18 cellular contexts compared by ENCODE assay signal in the genomic region with DNA sequence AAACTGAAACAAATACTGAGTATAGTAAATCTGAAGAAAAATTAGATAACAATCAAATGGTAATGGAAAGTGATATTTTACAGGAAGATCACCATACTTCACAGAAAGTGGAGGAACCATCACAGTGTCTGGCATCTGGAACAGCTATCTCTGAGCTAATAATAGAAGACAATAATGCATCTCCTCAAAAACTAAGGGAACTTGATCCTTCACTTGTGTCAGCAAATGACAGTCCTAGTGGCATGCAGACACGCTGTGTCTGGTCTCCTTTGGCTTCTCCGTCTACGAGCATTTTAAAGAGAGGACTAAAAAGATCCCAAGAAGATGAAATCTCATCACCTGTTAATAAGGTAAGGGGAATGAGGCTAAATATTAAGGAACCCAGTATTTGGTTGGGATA. TPM values are rescaled to one million over a fixed set of nuclear protein-coding genes. Genes with fewer than 3 reads are reported as not detected.
A peak's percentile ranks its signal among the peaks of the same experiment; 100 is the strongest.
DNase-seq lines count a peak whose midpoint lies in the region; ATAC-seq, FAIRE-seq and TF ChIP-seq lines count a peak whose summit lies in the region.
"Had no signal": no experiment of that assay in that cellular context is flagged by ENCODE, and none has a peak within 500 bp of the region (broad histone marks: within the 10 kb centered on the region; RNA-seq: fewer than 3 reads in every experiment).

No MANE protein-coding gene starts in this region.

- no peak overlapping the region for H2AK5ac ChIP-seq in neuronal stem cell (ENCODE audit: low read depth, low read length)

- H4K8ac ChIP-seq in neuronal stem cell (ENCODE audit: low read depth, low read length) = no peak overlapping the region

- H3K4me1 ChIP-seq in K562 (replicated peaks in 1 of 2; ENCODE audit: control insufficient read depth in 2 of 2, insufficient read depth in 2 of 2, low read length in 2 of 2) (no peaks in the 10 kb centered on the region), psoas muscle (peaks cover 4% of the 10 kb centered on the region), skeletal muscle tissue (ENCODE audit: control insufficient read depth in 3 of 3, insufficient read depth in 3 of 3, low read length in 3 of 3) (peaks cover 0 to 3% (median 0%) of the 10 kb centered on the region in 3 donors), neuronal stem cell (ENCODE audit: control insufficient read depth in 2 of 2, insufficient read depth in 1 of 2, low read depth in 1 of 2, low read length in 2 of 2) (no peaks in the 10 kb centered on the region)
- H3K4me1 ChIP-seq: HAP-1 had no signal

- H4K91ac ChIP-seq in neuronal stem cell (ENCODE audit: low read depth, low read length, poor library complexity) = no peak overlapping the region

- no peaks in the 10 kb centered on the region for H3K9me3 ChIP-seq in K562 (replicated peaks; ENCODE audit: control insufficient read depth, insufficient read depth, low read depth, low read length)
- no peaks in the 10 kb centered on the region for H3K9me3 ChIP-seq in psoas muscle
- no peaks in the 10 kb centered on the region for H3K9me3 ChIP-seq in skeletal muscle tissue (ENCODE audit: control insufficient read depth in 3 of 3, low read length in 3 of 3)
- H3K9me3 ChIP-seq in neuronal stem cell (replicated peaks in 1 of 2; ENCODE audit: control insufficient read depth in 2 of 2, insufficient read depth in 1 of 2, low read depth in 1 of 2, low read length in 2 of 2) = peaks cover 0 to 6% of the 10 kb centered on the region in 2 donors
- H3K9me3 ChIP-seq: HAP-1 had no signal

- POLR2A ChIA-PET in K562 (lab: Yijun Ruan, JAX) = no interaction called here

- no peaks in the 10 kb centered on the region for H3K9me3 Mint-ChIP-seq in activated naive CD4-positive, alpha-beta T cell treated with anti-CD3 and anti-CD28 coated beads for 36 hours
- H3K9me3 Mint-ChIP-seq: CD4-positive, alpha-beta memory T cell; HFFc6 had no signal

- 95% methylated on average over 3 of the region's 3 CpGs for WGBS in K562 (ENCODE audit: insufficient coverage, low coverage, missing lambda C conversion rate)
- WGBS in psoas muscle, 3 donors = 43 to 63% (median 44%) methylated on average over 3 of the region's 3 CpGs
- no CpG with 5 or more reads among the region's 3 CpGs for WGBS in neuronal stem cell (ENCODE audit: extremely low coverage in 2 of 2, insufficient read length in 2 of 2, insufficient replicate concordance in 1 of 2), 2 donors

- no peak overlapping the region for H2BK5ac ChIP-seq in neuronal stem cell (ENCODE audit: low read length)

- no peak overlapping the region for H3K4me3 Mint-ChIP-seq in activated naive CD4-positive, alpha-beta T cell treated with anti-CD3 and anti-CD28 coated beads for 36 hours
- H3K4me3 Mint-ChIP-seq: CD4-positive, alpha-beta memory T cell; HFFc6 had no signal

- no peak for TF ChIP-seq EP300 in K562 (IDR thresholded peaks at IDR 0.05; ENCODE audit: low read length)

- TF ChIP-seq CTCF in K562 (IDR thresholded peaks at IDR 0.05 in 2 of 3, conservative IDR thresholded peaks at IDR 0.05 in 1 of 3; ENCODE audit: insufficient read depth in 2 of 3, low read depth in 1 of 3, low read length in 3 of 3) = no peak
- TF ChIP-seq CTCF in psoas muscle (IDR thresholded peaks at IDR 0.05) = no peak

- H3K27ac Mint-ChIP-seq in activated naive CD4-positive, alpha-beta T cell treated with anti-CD3 and anti-CD28 coated beads for 36 hours = no peak overlapping the region
- H3K27ac Mint-ChIP-seq: HFFc6 had no signal

- no peaks in the 10 kb centered on the region for H3K27me3 Mint-ChIP-seq in activated naive CD4-positive, alpha-beta T cell treated with anti-CD3 and anti-CD28 coated beads for 36 hours (ENCODE audit: low read depth)
- H3K27me3 Mint-ChIP-seq: CD4-positive, alpha-beta memory T cell had no signal

- H3K9me1 ChIP-seq in K562 (ENCODE audit: control insufficient read depth, insufficient read depth, low read length) = no peaks in the 10 kb centered on the region

- no peak overlapping the region for H3K4me3 ChIP-seq in K562
- no peak overlapping the region for H3K4me3 ChIP-seq in psoas muscle
- no peak overlapping the region for H3K4me3 ChIP-seq in skeletal muscle tissue (ENCODE audit: low read length in 3 of 3)
- no peak overlapping the region for H3K4me3 ChIP-seq in neuronal stem cell (ENCODE audit: low read length in 2 of 2)
- H3K4me3 ChIP-seq: HAP-1 had no signal

- H3K4me1 Mint-ChIP-seq in activated naive CD4-positive, alpha-beta T cell treated with anti-CD3 and anti-CD28 coated beads for 36 hours (ENCODE audit: low read depth) = peaks cover 2% of the 10 kb centered on the region

- TF ChIP-seq POLR2A in K562 (conservative IDR thresholded peaks at IDR 0.05) = no peak

- ATAC-seq in K562 (no peak), psoas muscle (peak; percentile 28 to 64 (median 58))

- no peak overlapping the region for H3K18ac ChIP-seq in neuronal stem cell (ENCODE audit: low read length)

- H3K79me2 ChIP-seq in K562 (ENCODE audit: control insufficient read depth, insufficient read depth, low read length) = peaks cover 8% of the 10 kb centered on the region; the same call in 1 of the 3 replicates

- no peak overlapping the region for H2BK12ac ChIP-seq in neuronal stem cell (ENCODE audit: low read length)

- H3K27me3 ChIP-seq in K562 (ENCODE audit: control insufficient read depth in 2 of 2, insufficient read depth in 2 of 2, low read length in 2 of 2) (no peaks in the 10 kb centered on the region), psoas muscle (ENCODE audit: insufficient read depth in 3 of 3, low read length in 2 of 3) (no peaks in the 10 kb centered on the region), skeletal muscle tissue (ENCODE audit: control insufficient read depth in 3 of 3, insufficient read depth in 3 of 3, low read length in 3 of 3) (no peaks in the 10 kb centered on the region), neuronal stem cell (ENCODE audit: control insufficient read depth in 3 of 3, insufficient read depth in 3 of 3, low read depth in 1 of 3, low read length in 3 of 3) (no peaks in the 10 kb centered on the region)

- H3K9ac ChIP-seq in K562 (ENCODE audit: insufficient read depth in 1 of 2, low read depth in 2 of 2, low read length in 2 of 2) = no peak overlapping the region
- no peak overlapping the region for H3K9ac ChIP-seq in skeletal muscle tissue (ENCODE audit: low read depth in 1 of 3, low read length in 3 of 3)
- no peak overlapping the region for H3K9ac ChIP-seq in neuronal stem cell (ENCODE audit: low read depth, low read length, poor library complexity)

- H3K4me2 ChIP-seq in K562 (ENCODE audit: insufficient read depth, low read length) (no peak overlapping the region), neuronal stem cell (ENCODE audit: insufficient read depth, low read length, poor library complexity, severe bottlenecking) (no peak overlapping the region)

- intact Hi-C loops in K562 (cut with micrococcal nuclease) (no loop called here), psoas muscle (cut with DNase I) (no loop called here)
- intact Hi-C loops in activated naive CD4-positive, alpha-beta T cell treated with anti-CD3 and anti-CD28 coated beads for 36 hours (cut with micrococcal nuclease) = no loop called here

- H2BK120ac ChIP-seq in neuronal stem cell (ENCODE audit: low read depth, low read length) = no peak overlapping the region

- H3K4ac ChIP-seq in neuronal stem cell (ENCODE audit: low read length) = no peak overlapping the region

- no peak overlapping the region for H3K27ac ChIP-seq in K562 (ENCODE audit: extremely low read depth, low read depth, low read length)
- H3K27ac ChIP-seq in psoas muscle = no peak overlapping the region
- peak overlapping the region; percentile 1 for H3K27ac ChIP-seq in skeletal muscle tissue (ENCODE audit: low read depth, low read length)
- H3K27ac ChIP-seq in neuronal stem cell (replicated peaks; ENCODE audit: low read length) = no peak overlapping the region

- no peak for TF ChIP-seq RAD21 in K562 (CRISPR knock-in tag; conservative IDR thresholded peaks at IDR 0.05 in 1 of 2, IDR thresholded peaks at IDR 0.05 in 1 of 2)

- no TSS peak for BruUV-seq in K562 (replicated peaks; lab: Mats Ljungman, UMichigan)

- H3K23ac ChIP-seq in neuronal stem cell (ENCODE audit: low read depth, low read length, poor library complexity) = no peak overlapping the region

- no peaks in the 10 kb centered on the region for H3K79me1 ChIP-seq in neuronal stem cell (ENCODE audit: low read depth, low read length)

- CTCF ChIA-PET in K562 (lab: Yijun Ruan, JAX; ENCODE audit: low intra/inter-chr PET ratio) = no interaction called here
- CTCF ChIA-PET in activated naive CD4-positive, alpha-beta T cell treated with anti-CD3 and anti-CD28 coated beads for 36 hours (lab: Charles Lee) = no interaction called here

- H3K36me3 Mint-ChIP-seq in activated naive CD4-positive, alpha-beta T cell treated with anti-CD3 and anti-CD28 coated beads for 36 hours (ENCODE audit: low read depth) = peaks cover 85% of the 10 kb centered on the region

- H4K20me1 ChIP-seq in K562 (replicated peaks; ENCODE audit: control insufficient read depth, insufficient read depth, low read length) = no peaks in the 10 kb centered on the region

- in situ Hi-C loops in K562 (cut with MboI) = no loop called here

- no peak overlapping the region for H3K14ac ChIP-seq in neuronal stem cell (ENCODE audit: low read length)

- H2BK15ac ChIP-seq in neuronal stem cell (ENCODE audit: low read length) = no peak overlapping the region

- no peak for FAIRE-seq in K562 (lab: Jason Lieb, UNC)
- FAIRE-seq: G401.6, GM12892, H54 had no signal

- H3K36me3 ChIP-seq in K562 (ENCODE audit: control insufficient read depth, insufficient read depth, low read length) (peaks cover 99% of the 10 kb centered on the region), psoas muscle (ENCODE audit: insufficient read depth in 1 of 2, low read depth in 1 of 2) (peaks cover 8 to 82% of the 10 kb centered on the region in 2 donors), skeletal muscle tissue (ENCODE audit: control insufficient read depth in 3 of 3, insufficient read depth in 3 of 3, low read length in 3 of 3) (peaks cover 5 to 53% (median 41%) of the 10 kb centered on the region in 3 donors), neuronal stem cell (replicated peaks in 1 of 2; ENCODE audit: control insufficient read depth in 2 of 2, insufficient read depth in 2 of 2, low read length in 2 of 2) (peaks cover 29 to 99% of the 10 kb centered on the region in 2 donors)

- H2AFZ ChIP-seq in K562 (ENCODE audit: low read depth, low read length) (no peak overlapping the region), neuronal stem cell (ENCODE audit: low read length) (no peak overlapping the region)

- no peak for DNase-seq in K562 (ENCODE audit: extremely low read depth in 1 of 4, low spot score in 3 of 4)
- no peak for DNase-seq in psoas muscle
- no peak for DNase-seq in neuronal stem cell (ENCODE audit: low spot score)
- no peak for DNase-seq in KG1 (lab: John Stamatoyannopoulos, UW)
- no peak for DNase-seq in activated naive CD4-positive, alpha-beta T cell treated with anti-CD3 and anti-CD28 coated beads for 36 hours
- DNase-seq: C1 segment of cervical spinal cord; CD4-positive, alpha-beta memory T cell; COR-L47; DMS153; DND-41; GOT3; HFFc6 had no signal

RNA-seq across cellular contexts. Expression of a gene that starts 56.1 kb away (rescaled TPM):
- 8.4 TPM for polyA plus RNA-seq in PFSK-1 (2012; ENCODE audit: insufficient read length, low read depth)
- 125 and 339 TPM in 2 replicates for total RNA-seq in K562 (2011; cell fraction: chromatin; rRNA removed; ENCODE audit: low replicate concordance)
- total RNA-seq in K562 (2011; cell fraction: nucleolus; rRNA removed) = 42.2 and 56.6 TPM in 2 replicates
- total RNA-seq in K562 (2011; cell fraction: nucleoplasm; rRNA removed) = 119 and 205 TPM in 2 replicates
- total RNA-seq in K562 (2014; rRNA removed) = 54.5 and 55.2 TPM in 2 replicates
- 105 and 121 TPM in 2 replicates for total RNA-seq in K562 (2014; rRNA removed; fragmentation: Illumina TruSeq; extraction: Trizol)
- total RNA-seq in K562 (2015; rRNA removed; fragmentation: Illumina TruSeq; extraction: Trizol) = 99.6 and 109 TPM in 2 replicates
- 90.2 and 94.5 TPM in 2 replicates for total RNA-seq in K562 (2021)
- polyA plus RNA-seq in K562 (2011; rRNA removed) = 33.1 and 44.2 TPM in 2 replicates
- 6.4 and 12.7 TPM in 2 replicates for polyA plus RNA-seq in K562 (2011; cell fraction: cytosol; rRNA removed)
- polyA plus RNA-seq in K562 (2011; cell fraction: nucleus; rRNA removed) = 48.9 and 51.6 TPM in 2 replicates
- polyA plus RNA-seq in K562 (2012) = 20.0 and 20.4 TPM in 2 replicates
- 37.7 and 42.1 TPM in 2 replicates for polyA plus RNA-seq in K562 (2014; fragmentation: Illumina TruSeq; extraction: Trizol)
- polyA plus RNA-seq in K562 (2014; fragmentation: Nextera tagmentation; extraction: Ambion mirVana) = 10 to 100 TPM; 11.0 to 15.4 TPM
- 20.4 and 23.3 TPM in 2 replicates for polyA plus RNA-seq in K562 (2014; rRNA removed)
- 236 and 268 TPM in 2 replicates for polyA minus RNA-seq in K562 (2011; rRNA and poly(A)+ RNA removed)
- 49.4 and 73.9 TPM in 2 replicates for polyA minus RNA-seq in K562 (2011; cell fraction: cytosol; rRNA and poly(A)+ RNA removed)
- 95.9 and 175 TPM in 2 replicates for polyA minus RNA-seq in K562 (2011; cell fraction: nucleus; rRNA and poly(A)+ RNA removed)
- 10 to 100 TPM; 17.5 to 35.0 (median 22.5) TPM for total RNA-seq in psoas muscle
- 10 to 100 TPM in 1 of 3 donors, 1 to 10 TPM in 2; 3.7 to 11.2 (median 3.8) TPM for polyA plus RNA-seq in psoas muscle
- 30.3 TPM for total RNA-seq in skeletal muscle tissue
- 15.0 TPM for polyA plus RNA-seq in neuronal stem cell (2013, experiment 1 of 2)
- 15.4 TPM for polyA plus RNA-seq in neuronal stem cell (2013, experiment 2 of 2)
- total RNA-seq in activated naive CD4-positive, alpha-beta T cell treated with anti-CD3 and anti-CD28 coated beads for 36 hours = 10 to 100 TPM; 53.0 TPM
